ENCODE assay signal across 19 cellular contexts in the genomic region with DNA sequence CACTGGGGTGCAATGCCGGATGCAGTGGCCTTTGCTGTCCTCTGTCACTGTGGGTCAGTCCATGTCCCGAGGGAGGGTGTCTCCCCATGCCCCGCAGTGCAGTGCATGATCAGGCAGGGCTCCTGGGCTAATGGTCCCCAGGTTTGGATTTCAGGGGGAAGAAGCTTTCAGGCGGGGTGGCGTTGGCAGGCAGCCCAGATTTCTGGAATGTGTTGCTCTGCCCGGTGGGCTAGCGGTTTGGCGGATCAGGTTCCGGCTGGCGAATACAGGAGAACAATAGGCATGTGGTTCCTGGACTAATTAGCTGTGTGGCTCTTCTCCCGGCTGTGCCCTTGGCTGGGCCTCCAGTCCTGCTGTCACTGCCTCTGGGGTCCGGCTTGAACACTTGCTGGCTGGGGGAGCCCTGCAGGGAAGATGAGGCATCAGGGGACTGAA.
A peak's percentile ranks its signal among the peaks of the same experiment; 100 is the strongest.
DNase-seq lines count a peak whose midpoint lies in the region.
"Had no signal": no experiment of that assay in that cellular context is flagged by ENCODE, and none has a peak within 500 bp of the region (broad histone marks: within the 10 kb centered on the region; RNA-seq: fewer than 3 reads in every experiment).

No MANE protein-coding gene starts in this region.

- no peak overlapping the region for H3K4me3 Mint-ChIP-seq in T-helper 2 cell treated with Interferon-gamma antibody and Interleukin-4, amounts not matched to agents 5 μg/mL and 100 μg/mL, for 36 hours
- H3K4me3 Mint-ChIP-seq: T-helper 1 cell treated with Interleukin-12 subunit alpha and Interleukin-12 subunit beta and Interleukin-4 antibody, amounts not matched to agents 30 μg/mL and 1 μg/mL, for 36 hours; WTC11 had no signal

- no peaks in the 10 kb centered on the region for H3K4me1 Mint-ChIP-seq in T-helper 2 cell treated with Interferon-gamma antibody and Interleukin-4, amounts not matched to agents 5 μg/mL and 100 μg/mL, for 36 hours (ENCODE audit: low read depth)

- DNase-seq in Daoy (ENCODE audit: low read depth) (peak; percentile 81), NCI-H1092 (lab: John Stamatoyannopoulos, UW) (peak; percentile 82), RPMI7951 (ENCODE audit: low read depth) (peak; percentile 26), left kidney (ENCODE audit: low read depth, low spot score) (peak; percentile 78), GM19240 (ENCODE audit: insufficient read length, low spot score) (no peak), GF-D8 (lab: John Stamatoyannopoulos, UW) (no peak), KG1 (lab: John Stamatoyannopoulos, UW) (no peak)
- DNase-seq in T-helper 2 cell treated with Interferon-gamma antibody and Interleukin-4, amounts not matched to agents 5 μg/mL and 100 μg/mL, for 36 hours (ENCODE audit: low spot score) = no peak
- DNase-seq: activated effector memory CD4-positive, alpha-beta T cell treated with anti-CD3 and anti-CD28 coated beads, Interleukin-2, amount 50 U/mL, for 16 hours; anterior cingulate cortex; BE2C; colonic mucosa; DND-41; IMR-90; mesendoderm; NCI-H1417 treated with DMSO at 0.1 percent for 48 hours; nucleus accumbens had no signal

- H3K9me3 Mint-ChIP-seq in T-helper 2 cell treated with Interferon-gamma antibody and Interleukin-4, amounts not matched to agents 5 μg/mL and 100 μg/mL, for 36 hours = no peaks in the 10 kb centered on the region

- H3K27ac Mint-ChIP-seq in T-helper 2 cell treated with Interferon-gamma antibody and Interleukin-4, amounts not matched to agents 5 μg/mL and 100 μg/mL, for 36 hours = no peak overlapping the region
- H3K27ac Mint-ChIP-seq: T-helper 1 cell treated with Interleukin-12 subunit alpha and Interleukin-12 subunit beta and Interleukin-4 antibody, amounts not matched to agents 30 μg/mL and 1 μg/mL, for 36 hours; WTC11 had no signal

- no peaks in the 10 kb centered on the region for H3K36me3 Mint-ChIP-seq in T-helper 2 cell treated with Interferon-gamma antibody and Interleukin-4, amounts not matched to agents 5 μg/mL and 100 μg/mL, for 36 hours (ENCODE audit: low read depth)

- H3K27me3 Mint-ChIP-seq in T-helper 2 cell treated with Interferon-gamma antibody and Interleukin-4, amounts not matched to agents 5 μg/mL and 100 μg/mL, for 36 hours (ENCODE audit: low read depth) = peaks cover 3% of the 10 kb centered on the region

Comparison
In these comparisons a context has a peak if more than half of its experiments do, and no peak if none do; other contexts are left out.
1. DNase-seq: peak in Daoy (single experiment), NCI-H1092 (single experiment), RPMI7951 (single experiment) and left kidney (single experiment); none in T-helper 2 cell treated with Interferon-gamma antibody and Interleukin-4, amounts not matched to agents 5 μg/mL and 100 μg/mL, for 36 hours (single experiment), GM19240 (single experiment), GF-D8 (single experiment) and KG1 (single experiment).